In the genomic region with DNA sequence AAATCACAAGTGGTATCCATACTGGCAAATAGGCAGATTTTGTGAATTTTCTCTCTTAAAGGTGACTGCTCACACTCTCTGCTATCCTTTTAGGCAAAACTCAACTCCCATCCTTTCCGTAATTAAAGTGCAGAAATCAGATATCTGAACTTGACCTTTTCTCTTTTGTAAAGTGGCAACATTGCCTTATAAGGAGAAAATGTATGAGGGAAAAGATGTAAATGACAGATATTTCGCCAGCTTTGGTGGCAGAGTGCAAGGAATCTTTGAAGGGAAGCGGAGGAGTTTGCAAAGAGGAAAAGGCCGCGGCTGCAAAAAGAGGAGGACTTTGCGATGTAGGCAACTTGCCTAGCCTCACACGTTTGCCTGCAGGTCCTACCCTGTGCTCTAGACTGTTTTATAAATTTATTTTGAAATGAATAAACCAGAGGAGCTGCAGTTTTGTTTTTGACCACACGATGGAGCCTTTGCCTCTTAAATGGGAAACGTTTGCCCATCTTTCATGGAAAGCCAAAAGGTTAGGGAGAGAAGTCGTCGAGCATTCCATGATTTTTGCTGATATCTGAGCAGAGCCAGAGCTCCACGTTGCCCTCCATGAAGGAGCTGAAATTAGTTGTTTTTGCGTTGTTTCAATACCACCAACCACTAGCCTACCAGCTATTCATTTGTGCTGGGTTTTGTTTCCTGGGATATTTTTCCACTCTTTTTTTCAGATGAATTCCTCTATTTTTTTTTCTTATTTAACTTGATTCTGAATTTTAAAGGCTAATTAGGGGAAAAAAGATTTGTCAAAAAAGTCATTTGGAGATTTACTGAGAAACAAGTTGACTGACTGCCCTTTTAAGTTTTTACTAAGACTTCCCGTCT, we compare ENCODE assay signal across 8 cellular contexts.
DNase-seq lines count a peak whose midpoint lies in the region; ATAC-seq, FAIRE-seq and TF ChIP-seq lines count a peak whose summit lies in the region.

No MANE protein-coding gene starts in this region.

- H3K56ac ChIP-seq in H9 (ENCODE audit: insufficient read length, low read depth, low read length) = no peak overlapping the region

- H3K9ac ChIP-seq in H9 (ENCODE audit: extremely low read depth, insufficient read length, low read length) = no peak overlapping the region
- no peak overlapping the region for H3K9ac ChIP-seq in keratinocyte (ENCODE audit: control insufficient read depth, extremely low read depth, insufficient read depth, low read length)

- peaks cover 4% of the 10 kb centered on the region for H3K23me2 ChIP-seq in H9 (ENCODE audit: insufficient read length, low read depth, low read length, poor library complexity, severe bottlenecking)

- dilution Hi-C loops in keratinocyte (cut with MboI; ENCODE audit: extremely low pct_ligation_motif_present, low sequenced_read_pairs) = no loop called here

- FAIRE-seq in keratinocyte (lab: Jason Lieb, UNC) = peak; percentile 34
- FAIRE-seq in urothelium cell line (lab: Jason Lieb, UNC) = no peak

- no CpG with 5 or more reads among the region's 14 CpGs for WGBS in H9 (ENCODE audit: extremely low coverage, insufficient read length, low lambda C conversion rate)

- H4K8ac ChIP-seq in H9 (replicated peaks; ENCODE audit: insufficient read length, low read depth, low read length) = no peak overlapping the region

- H3K9me3 Mint-ChIP-seq in H9 = 0 out of 5 replicates have a peak, but pooled peaks cover 0 to 2% of the 10 kb centered on the region in 2 experiments

- H2BK120ac ChIP-seq in H9 (ENCODE audit: low read depth, low read length, poor library complexity, severe bottlenecking) = no peak overlapping the region

- H3K27me3 ChIP-seq in H9 (ENCODE audit: insufficient read depth, low read length) (peaks cover 18% of the 10 kb centered on the region; the same call in 1 of the 2 replicates), keratinocyte (ENCODE audit: control insufficient read depth, extremely low read depth, insufficient read depth, low read length) (peaks cover 21% of the 10 kb centered on the region)

- H2BK20ac ChIP-seq in H9 (ENCODE audit: low read depth, low read length, poor library complexity, severe bottlenecking) = no peak overlapping the region

- no peaks in the 10 kb centered on the region for H3K79me1 ChIP-seq in H9 (ENCODE audit: insufficient read depth, low read depth, low read length, poor library complexity, severe bottlenecking)

- H2BK12ac ChIP-seq in H9 (ENCODE audit: insufficient read length, low read depth, low read length) = no peak overlapping the region

- ATAC-seq in HG03565 (IDR thresholded peaks at IDR 0.05; ENCODE audit: unreplicated experiment) = no peak

- no peak overlapping the region for H3K4me3 Mint-ChIP-seq in H9

- DNase-seq in COR-L47 (lab: John Stamatoyannopoulos, UW) (peak; percentile 58), H9 (peak; percentile 51), NCI-H345 treated with DMSO at 0.1 percent for 48 hours (lab: John Stamatoyannopoulos, UW; ENCODE audit: unreplicated experiment) (peak; percentile 41), astrocyte of the cerebellum (ENCODE audit: low read depth) (peak; percentile 26), keratinocyte (ENCODE audit: low read depth, low spot score) (peak; percentile 25), urothelium cell line (ENCODE audit: low spot score) (peak; percentile 41), OCI-M2 (lab: John Stamatoyannopoulos, UW; ENCODE audit: unreplicated experiment) (no peak)

- TF ChIP-seq CTCF in H9 (conservative IDR thresholded peaks at IDR 0.05) (peak; percentile 85), astrocyte of the cerebellum (IDR thresholded peaks at IDR 0.05; ENCODE audit: low read depth, low read length, missing control alignments) (peak; percentile 85), keratinocyte (optimal IDR thresholded peaks at IDR 0.05 in 1 of 3, IDR thresholded peaks at IDR 0.05 in 1 of 3, conservative IDR thresholded peaks at IDR 0.05 in 1 of 3; ENCODE audit: extremely low read depth in 1 of 3, insufficient read depth in 2 of 3, low read length in 3 of 3) (peak; percentile 56 to 72 (median 70))

- no peak overlapping the region for H2BK15ac ChIP-seq in H9 (ENCODE audit: low read depth, low read length)

- H4K20me1 ChIP-seq in H9 (ENCODE audit: control insufficient read depth, insufficient read depth, insufficient read length) (no peaks in the 10 kb centered on the region), keratinocyte (ENCODE audit: control insufficient read depth, extremely low read depth, insufficient read depth, low read length) (no peaks in the 10 kb centered on the region)

- no peak overlapping the region for H3K23ac ChIP-seq in H9 (ENCODE audit: insufficient read length, low read depth, low read length)

- H3T11ph ChIP-seq in H9 (ENCODE audit: low read length) = no peak overlapping the region

- no peak overlapping the region for H3K4ac ChIP-seq in H9 (ENCODE audit: low read depth, low read length)

- H3K36me3 ChIP-seq in keratinocyte (ENCODE audit: control insufficient read depth in 2 of 2, extremely low read depth in 1 of 2, insufficient read depth in 2 of 2, low read length in 2 of 2) = no peaks in the 10 kb centered on the region

- H3K18ac ChIP-seq in H9 (ENCODE audit: insufficient read length, low read depth, low read length) = no peak overlapping the region

- H3K4me3 ChIP-seq in astrocyte of the cerebellum (ENCODE audit: low read depth, low read length) = no peak overlapping the region
- H3K4me3 ChIP-seq in keratinocyte (ENCODE audit: control insufficient read depth in 2 of 3, extremely low read depth in 1 of 3, insufficient read depth in 2 of 3, low read depth in 1 of 3, low read length in 3 of 3) = no peak overlapping the region

- H3K14ac ChIP-seq in H9 (ENCODE audit: insufficient read depth, low read length) = no peak overlapping the region

- in situ Hi-C loops in astrocyte of the cerebellum (cut with HindIII; ENCODE audit: low sequenced_read_pairs) = no loop called here

- H3K27ac Mint-ChIP-seq in H9 = no peak overlapping the region

- no peaks in the 10 kb centered on the region for H3K9me3 ChIP-seq in H9 (ENCODE audit: control insufficient read depth, low read depth, low read length)
- no peaks in the 10 kb centered on the region for H3K9me3 ChIP-seq in keratinocyte (ENCODE audit: control insufficient read depth, low read depth, low read length)

- H3K4me2 ChIP-seq in H9 (ENCODE audit: insufficient read depth, insufficient read length, low read length) (no peak overlapping the region), keratinocyte (ENCODE audit: control insufficient read depth, extremely low read depth, insufficient read depth, low read depth, low read length) (no peak overlapping the region)

- no peaks in the 10 kb centered on the region for H3K79me2 ChIP-seq in H9 (ENCODE audit: insufficient read depth, low read length)
- H3K79me2 ChIP-seq in keratinocyte (ENCODE audit: control insufficient read depth, insufficient read depth, low read length) = no peaks in the 10 kb centered on the region

- no peak overlapping the region for H2BK5ac ChIP-seq in H9 (ENCODE audit: insufficient read length, low read length)

- H2AK5ac ChIP-seq in H9 (ENCODE audit: insufficient read length, low read length) = no peak overlapping the region

- H3K27me3 Mint-ChIP-seq in H9 (ENCODE audit: low read depth) = peaks cover 60% of the 10 kb centered on the region

- H3K4me1 ChIP-seq in H9 (ENCODE audit: insufficient read depth, low read length) (no peaks in the 10 kb centered on the region), keratinocyte (ENCODE audit: control insufficient read depth, extremely low read depth, insufficient read depth, low read length) (peaks cover 11% of the 10 kb centered on the region)

- H3K9me1 ChIP-seq in keratinocyte (ENCODE audit: control insufficient read depth, extremely low read depth, insufficient read depth, low read length) = no peaks in the 10 kb centered on the region

- H4K5ac ChIP-seq in H9 (ENCODE audit: insufficient read length, low read depth, low read length) = no peak overlapping the region

- H2AFZ ChIP-seq in H9 (ENCODE audit: low read length) (no peak overlapping the region), keratinocyte (ENCODE audit: control insufficient read depth, low read length) (no peak overlapping the region)

- H3K27ac ChIP-seq in H9 (ENCODE audit: insufficient read length, low read depth, low read length) (no peak overlapping the region), keratinocyte (ENCODE audit: control insufficient read depth, insufficient read depth, low read length) (no peak overlapping the region)

- no peak overlapping the region for H4K91ac ChIP-seq in H9 (ENCODE audit: insufficient read length, low read depth, low read length)

- H3K4me1 Mint-ChIP-seq in H9 = peaks cover 8 to 15% of the 10 kb centered on the region in 2 experiments; a peak in 3 of 4 replicates

- H3K36me3 Mint-ChIP-seq in H9 (ENCODE audit: insufficient read depth in 1 of 3, low read depth in 3 of 3) = no peaks in the 10 kb centered on the region
